ENCODE assay signal across 1 cellular context in genomic region chr15:64825431-64826294, GRCh38.
TF ChIP-seq lines count a peak whose summit lies in the region.

Gene PIF1 (minus strand): TSS chr15:64825647. CDS start chr15:64824335, 1,312 bp downstream.

TF ChIP-seq in GM12878, 131 proteins besides CTCF, POLR2A, EP300 and RAD21 (continued from another document and continues in another):
- no peak for TF ChIP-seq IRF4 (IDR thresholded peaks at IDR 0.05; ENCODE audit: low read depth, low read length)
- TF ChIP-seq NR2F1 (conservative IDR thresholded peaks at IDR 0.05) = no peak
- no peak for TF ChIP-seq CEBPZ (IDR thresholded peaks at IDR 0.05; ENCODE audit: low read depth, low read length)
- TF ChIP-seq FOXM1 (IDR thresholded peaks at IDR 0.05; ENCODE audit: low read depth, low read length) = peak; percentile 89
- TF ChIP-seq PAX5 (IDR thresholded peaks at IDR 0.05; ENCODE audit: borderline replicate concordance, low read depth, low read length) = no peak
- TF ChIP-seq NFYA (IDR thresholded peaks at IDR 0.05; ENCODE audit: borderline replicate concordance, low read depth, low read length) = peak; percentile 62; the same call in 1 of the 2 replicates
- no peak for TF ChIP-seq ZZZ3 (IDR thresholded peaks at IDR 0.05; ENCODE audit: control insufficient read depth, insufficient read length, low read depth)
- no peak for TF ChIP-seq ZNF592 (IDR thresholded peaks at IDR 0.05)
- TF ChIP-seq ZBTB40 (IDR thresholded peaks at IDR 0.05; ENCODE audit: borderline replicate concordance) = no peak
- TF ChIP-seq HSF1 (IDR thresholded peaks at IDR 0.05; ENCODE audit: low read depth, low read length) = no peak
- TF ChIP-seq CUX1 (IDR thresholded peaks at IDR 0.05; ENCODE audit: insufficient replicate concordance, low read depth, low read length) = no peak
- no peak for TF ChIP-seq KAT2A (conservative IDR thresholded peaks at IDR 0.05; ENCODE audit: control insufficient read depth, low read depth, low read length)
- TF ChIP-seq RBBP5 (conservative IDR thresholded peaks at IDR 0.05) = no peak
- no peak for TF ChIP-seq ZBED1 (IDR thresholded peaks at IDR 0.05; ENCODE audit: borderline replicate concordance)
- TF ChIP-seq CEBPB (IDR thresholded peaks at IDR 0.05; ENCODE audit: borderline replicate concordance in 1 of 2, low read depth in 2 of 2, low read length in 2 of 2) = no peak
- no peak for TF ChIP-seq E2F8 (IDR thresholded peaks at IDR 0.05; ENCODE audit: low read depth, partially characterized antibody)
- no peak for TF ChIP-seq SUZ12 (IDR thresholded peaks at IDR 0.05; ENCODE audit: unreplicated experiment)
- peak; percentile 50; the same call in 1 of the 2 replicates for TF ChIP-seq CHD2 (IDR thresholded peaks at IDR 0.05; ENCODE audit: borderline replicate concordance, low read depth, low read length)
- TF ChIP-seq IRF3 (IDR thresholded peaks at IDR 0.05) = 0 out of 2 replicates have a peak, but pooled peaks have one; percentile 14
- peak; percentile 92 for TF ChIP-seq E2F4 (IDR thresholded peaks at IDR 0.05; ENCODE audit: low read depth, low read length)
- no peak for TF ChIP-seq MYC (IDR thresholded peaks at IDR 0.05; ENCODE audit: insufficient read depth, insufficient read length, insufficient replicate concordance, low read length, severe bottlenecking)
- peak; percentile 98 for TF ChIP-seq SIN3A (IDR thresholded peaks at IDR 0.05; ENCODE audit: low read depth, low read length)
- TF ChIP-seq WRNIP1 (IDR thresholded peaks at IDR 0.05; ENCODE audit: borderline replicate concordance, low read depth, low read length) = no peak
